Comparison of ENCODE assay signal across 1 cellular context in the genomic region with DNA sequence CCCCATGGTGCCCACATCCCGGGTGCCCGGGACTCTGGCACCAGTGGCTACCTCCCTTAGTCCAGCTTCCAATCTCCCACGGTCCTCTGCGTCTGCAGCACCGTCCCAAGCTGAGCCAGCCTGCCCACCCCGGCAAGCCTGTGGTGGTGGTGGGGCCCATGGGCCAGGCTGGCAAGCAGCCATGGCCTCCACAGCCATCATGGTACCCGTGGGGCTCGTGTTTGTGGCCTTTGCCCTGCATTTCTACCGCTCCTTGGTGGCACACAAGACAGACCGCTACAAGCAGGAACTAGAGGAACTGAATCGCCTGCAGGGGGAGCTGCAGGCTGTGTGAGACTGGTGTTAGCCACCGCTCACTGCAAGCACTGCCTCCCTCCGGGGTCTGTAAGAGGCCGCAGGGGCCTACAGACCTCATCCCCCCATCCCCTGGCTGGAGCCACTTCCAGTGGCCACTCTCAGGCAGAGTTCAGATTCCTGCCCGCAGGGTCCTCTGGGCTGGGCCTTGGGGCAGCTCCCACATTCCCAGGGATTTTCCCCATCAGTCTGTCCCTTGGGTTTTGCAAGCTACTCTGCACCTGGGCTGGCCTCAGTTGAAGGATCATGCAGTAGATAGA.
TF ChIP-seq lines count a peak whose summit lies in the region.

No MANE protein-coding gene starts in this region.

TF ChIP-seq in HEK293, 187 proteins besides CTCF, POLR2A, EP300 and RAD21 (continued from another document):
- TF ChIP-seq, protein P1, sequence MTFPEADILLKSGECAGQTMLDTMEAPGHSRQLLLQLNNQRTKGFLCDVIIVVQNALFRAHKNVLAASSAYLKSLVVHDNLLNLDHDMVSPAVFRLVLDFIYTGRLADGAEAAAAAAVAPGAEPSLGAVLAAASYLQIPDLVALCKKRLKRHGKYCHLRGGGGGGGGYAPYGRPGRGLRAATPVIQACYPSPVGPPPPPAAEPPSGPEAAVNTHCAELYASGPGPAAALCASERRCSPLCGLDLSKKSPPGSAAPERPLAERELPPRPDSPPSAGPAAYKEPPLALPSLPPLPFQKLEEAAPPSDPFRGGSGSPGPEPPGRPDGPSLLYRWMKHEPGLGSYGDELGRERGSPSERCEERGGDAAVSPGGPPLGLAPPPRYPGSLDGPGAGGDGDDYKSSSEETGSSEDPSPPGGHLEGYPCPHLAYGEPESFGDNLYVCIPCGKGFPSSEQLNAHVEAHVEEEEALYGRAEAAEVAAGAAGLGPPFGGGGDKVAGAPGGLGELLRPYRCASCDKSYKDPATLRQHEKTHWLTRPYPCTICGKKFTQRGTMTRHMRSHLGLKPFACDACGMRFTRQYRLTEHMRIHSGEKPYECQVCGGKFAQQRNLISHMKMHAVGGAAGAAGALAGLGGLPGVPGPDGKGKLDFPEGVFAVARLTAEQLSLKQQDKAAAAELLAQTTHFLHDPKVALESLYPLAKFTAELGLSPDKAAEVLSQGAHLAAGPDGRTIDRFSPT (tag by site-specific recombination; IDR thresholded peaks at IDR 0.05) = peak; percentile 57; the same call in 1 of the 2 replicates
- TF ChIP-seq ZNF571 (tag by site-specific recombination; IDR thresholded peaks at IDR 0.05) (no peak), ZNF654 (tag by site-specific recombination; IDR thresholded peaks at IDR 0.05; ENCODE audit: low read depth) (peak; percentile 81), KLF7 (tag by site-specific recombination; IDR thresholded peaks at IDR 0.05; ENCODE audit: borderline replicate concordance) (no peak), GLIS1 (tag by site-specific recombination; IDR thresholded peaks at IDR 0.05) (peak; percentile 26; the same call in 1 of the 2 replicates), SCRT1 (tag by site-specific recombination; IDR thresholded peaks at IDR 0.05; ENCODE audit: borderline replicate concordance) (no peak), ZFP69B (tag by site-specific recombination; IDR thresholded peaks at IDR 0.05) (peak; percentile 68), ZNF670 (tag by site-specific recombination; IDR thresholded peaks at IDR 0.05; ENCODE audit: low read depth) (no peak), SP7 (tag by site-specific recombination; IDR thresholded peaks at IDR 0.05) (peak; percentile 45; the same call in 1 of the 2 replicates), ZNF660 (tag by site-specific recombination; IDR thresholded peaks at IDR 0.05) (peak; percentile 61; the same call in 1 of the 2 replicates), ZNF843 (tag by site-specific recombination; IDR thresholded peaks at IDR 0.05) (0 out of 2 replicates have a peak, but pooled peaks have one; percentile 30), ZNF391 (tag by site-specific recombination; IDR thresholded peaks at IDR 0.05; ENCODE audit: borderline replicate concordance, low read depth) (0 out of 2 replicates have a peak, but pooled peaks have one; percentile 37), ZNF24 (tag by site-specific recombination; IDR thresholded peaks at IDR 0.05) (0 out of 2 replicates have a peak, but pooled peaks have one; percentile 16), HOXC10 (CRISPR knock-in tag; IDR thresholded peaks at IDR 0.05) (no peak), TRIM28 (IDR thresholded peaks at IDR 0.05; ENCODE audit: borderline replicate concordance, low read length) (peak; percentile 31; the same call in 1 of the 2 replicates), ZNF335 (tag by site-specific recombination; conservative IDR thresholded peaks at IDR 0.05) (peak; percentile 37), ZNF561 (tag by site-specific recombination; IDR thresholded peaks at IDR 0.05; ENCODE audit: borderline replicate concordance) (no peak), ZBTB20 (tag by site-specific recombination; IDR thresholded peaks at IDR 0.05) (peak; percentile 33; the same call in 1 of the 2 replicates), ZXDB (tag by site-specific recombination; IDR thresholded peaks at IDR 0.05) (peak; percentile 82), ZNF629 (tag by site-specific recombination; IDR thresholded peaks at IDR 0.05) (0 out of 2 replicates have a peak, but pooled peaks have one; percentile 39), ZBTB17 (tag by site-specific recombination; IDR thresholded peaks at IDR 0.05) (peak; percentile 52), ZNF76 (tag by site-specific recombination; IDR thresholded peaks at IDR 0.05; ENCODE audit: borderline replicate concordance, low read depth) (peak; percentile 58; the same call in 1 of the 2 replicates), ZNF239 (tag by site-specific recombination; IDR thresholded peaks at IDR 0.05) (no peak), FEZF1 (tag by site-specific recombination; IDR thresholded peaks at IDR 0.05) (no peak), ZSCAN30 (tag by site-specific recombination; IDR thresholded peaks at IDR 0.05) (0 out of 2 replicates have a peak, but pooled peaks have one; percentile 79), ZNF366 (tag by site-specific recombination; conservative IDR thresholded peaks at IDR 0.05) (peak; percentile 72; the same call in 1 of the 2 replicates), ZNF175 (tag by site-specific recombination; IDR thresholded peaks at IDR 0.05) (no peak), ZBTB8A (tag by site-specific recombination; IDR thresholded peaks at IDR 0.05) (peak; percentile 36; the same call in 1 of the 2 replicates), ZNF2 (tag by site-specific recombination; IDR thresholded peaks at IDR 0.05) (peak; percentile 98), RBAK (tag by site-specific recombination; IDR thresholded peaks at IDR 0.05) (no peak), ZNF658 (tag by site-specific recombination; IDR thresholded peaks at IDR 0.05) (no peak), ZNF302 (tag by site-specific recombination; IDR thresholded peaks at IDR 0.05; ENCODE audit: low read depth) (no peak), GLIS2 (tag by site-specific recombination; IDR thresholded peaks at IDR 0.05) (peak; percentile 53), ZBTB48 (tag by site-specific recombination; IDR thresholded peaks at IDR 0.05) (peak; percentile 28; the same call in 1 of the 2 replicates)
- TF ChIP-seq, protein P2, sequence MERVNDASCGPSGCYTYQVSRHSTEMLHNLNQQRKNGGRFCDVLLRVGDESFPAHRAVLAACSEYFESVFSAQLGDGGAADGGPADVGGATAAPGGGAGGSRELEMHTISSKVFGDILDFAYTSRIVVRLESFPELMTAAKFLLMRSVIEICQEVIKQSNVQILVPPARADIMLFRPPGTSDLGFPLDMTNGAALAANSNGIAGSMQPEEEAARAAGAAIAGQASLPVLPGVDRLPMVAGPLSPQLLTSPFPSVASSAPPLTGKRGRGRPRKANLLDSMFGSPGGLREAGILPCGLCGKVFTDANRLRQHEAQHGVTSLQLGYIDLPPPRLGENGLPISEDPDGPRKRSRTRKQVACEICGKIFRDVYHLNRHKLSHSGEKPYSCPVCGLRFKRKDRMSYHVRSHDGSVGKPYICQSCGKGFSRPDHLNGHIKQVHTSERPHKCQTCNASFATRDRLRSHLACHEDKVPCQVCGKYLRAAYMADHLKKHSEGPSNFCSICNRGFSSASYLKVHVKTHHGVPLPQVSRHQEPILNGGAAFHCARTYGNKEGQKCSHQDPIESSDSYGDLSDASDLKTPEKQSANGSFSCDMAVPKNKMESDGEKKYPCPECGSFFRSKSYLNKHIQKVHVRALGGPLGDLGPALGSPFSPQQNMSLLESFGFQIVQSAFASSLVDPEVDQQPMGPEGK (tag by site-specific recombination; IDR thresholded peaks at IDR 0.05) = peak; percentile 26; the same call in 1 of the 2 replicates
- TF ChIP-seq, protein P3, sequence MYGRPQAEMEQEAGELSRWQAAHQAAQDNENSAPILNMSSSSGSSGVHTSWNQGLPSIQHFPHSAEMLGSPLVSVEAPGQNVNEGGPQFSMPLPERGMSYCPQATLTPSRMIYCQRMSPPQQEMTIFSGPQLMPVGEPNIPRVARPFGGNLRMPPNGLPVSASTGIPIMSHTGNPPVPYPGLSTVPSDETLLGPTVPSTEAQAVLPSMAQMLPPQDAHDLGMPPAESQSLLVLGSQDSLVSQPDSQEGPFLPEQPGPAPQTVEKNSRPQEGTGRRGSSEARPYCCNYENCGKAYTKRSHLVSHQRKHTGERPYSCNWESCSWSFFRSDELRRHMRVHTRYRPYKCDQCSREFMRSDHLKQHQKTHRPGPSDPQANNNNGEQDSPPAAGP (tag by site-specific recombination; IDR thresholded peaks at IDR 0.05) = peak; percentile 44; the same call in 1 of the 2 replicates
- TF ChIP-seq, protein P4, sequence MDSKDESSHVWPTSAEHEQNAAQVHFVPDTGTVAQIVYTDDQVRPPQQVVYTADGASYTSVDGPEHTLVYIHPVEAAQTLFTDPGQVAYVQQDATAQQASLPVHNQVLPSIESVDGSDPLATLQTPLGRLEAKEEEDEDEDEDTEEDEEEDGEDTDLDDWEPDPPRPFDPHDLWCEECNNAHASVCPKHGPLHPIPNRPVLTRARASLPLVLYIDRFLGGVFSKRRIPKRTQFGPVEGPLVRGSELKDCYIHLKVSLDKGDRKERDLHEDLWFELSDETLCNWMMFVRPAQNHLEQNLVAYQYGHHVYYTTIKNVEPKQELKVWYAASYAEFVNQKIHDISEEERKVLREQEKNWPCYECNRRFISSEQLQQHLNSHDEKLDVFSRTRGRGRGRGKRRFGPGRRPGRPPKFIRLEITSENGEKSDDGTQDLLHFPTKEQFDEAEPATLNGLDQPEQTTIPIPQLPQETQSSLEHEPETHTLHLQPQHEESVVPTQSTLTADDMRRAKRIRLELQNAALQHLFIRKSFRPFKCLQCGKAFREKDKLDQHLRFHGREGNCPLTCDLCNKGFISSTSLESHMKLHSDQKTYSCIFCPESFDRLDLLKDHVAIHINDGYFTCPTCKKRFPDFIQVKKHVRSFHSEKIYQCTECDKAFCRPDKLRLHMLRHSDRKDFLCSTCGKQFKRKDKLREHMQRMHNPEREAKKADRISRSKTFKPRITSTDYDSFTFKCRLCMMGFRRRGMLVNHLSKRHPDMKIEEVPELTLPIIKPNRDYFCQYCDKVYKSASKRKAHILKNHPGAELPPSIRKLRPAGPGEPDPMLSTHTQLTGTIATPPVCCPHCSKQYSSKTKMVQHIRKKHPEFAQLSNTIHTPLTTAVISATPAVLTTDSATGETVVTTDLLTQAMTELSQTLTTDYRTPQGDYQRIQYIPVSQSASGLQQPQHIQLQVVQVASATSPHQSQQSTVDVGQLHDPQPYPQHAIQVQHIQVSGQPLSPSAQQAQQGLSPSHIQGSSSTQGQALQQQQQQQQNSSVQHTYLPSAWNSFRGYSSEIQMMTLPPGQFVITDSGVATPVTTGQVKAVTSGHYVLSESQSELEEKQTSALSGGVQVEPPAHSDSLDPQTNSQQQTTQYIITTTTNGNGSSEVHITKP (tag by site-specific recombination; IDR thresholded peaks at IDR 0.05) = 0 out of 2 replicates have a peak, but pooled peaks have one; percentile 22
- TF ChIP-seq, protein P5, sequence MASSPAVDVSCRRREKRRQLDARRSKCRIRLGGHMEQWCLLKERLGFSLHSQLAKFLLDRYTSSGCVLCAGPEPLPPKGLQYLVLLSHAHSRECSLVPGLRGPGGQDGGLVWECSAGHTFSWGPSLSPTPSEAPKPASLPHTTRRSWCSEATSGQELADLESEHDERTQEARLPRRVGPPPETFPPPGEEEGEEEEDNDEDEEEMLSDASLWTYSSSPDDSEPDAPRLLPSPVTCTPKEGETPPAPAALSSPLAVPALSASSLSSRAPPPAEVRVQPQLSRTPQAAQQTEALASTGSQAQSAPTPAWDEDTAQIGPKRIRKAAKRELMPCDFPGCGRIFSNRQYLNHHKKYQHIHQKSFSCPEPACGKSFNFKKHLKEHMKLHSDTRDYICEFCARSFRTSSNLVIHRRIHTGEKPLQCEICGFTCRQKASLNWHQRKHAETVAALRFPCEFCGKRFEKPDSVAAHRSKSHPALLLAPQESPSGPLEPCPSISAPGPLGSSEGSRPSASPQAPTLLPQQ (tag by site-specific recombination; IDR thresholded peaks at IDR 0.05) = peak; percentile 83
